Comparison of ENCODE assay signal across 20 cellular contexts in genomic region chr2:144341538-144341937, GRCh38.
"Had no signal": no experiment of that assay in that cellular context is flagged by ENCODE, and none has a peak within 500 bp of the region (broad histone marks: within the 10 kb centered on the region; RNA-seq: fewer than 3 reads in every experiment).

No MANE protein-coding gene starts in this region.

- H3K27ac ChIP-seq: esophagus muscularis mucosa, gastroesophageal sphincter, left ventricle myocardium inferior, neural progenitor cell, right lobe of liver, skin epidermis, transverse colon, uterus, WERI-Rb-1 had no signal

- H3K9me3 Mint-ChIP-seq: activated naive CD4-positive, alpha-beta T cell treated with anti-CD3 and anti-CD28 coated beads, Interleukin-2, amount 10 ng/mL, durations not matched to agents 7 days and 5 days; central memory CD8-positive, alpha-beta T cell had no signal

- H3K4me3 ChIP-seq: esophagus muscularis mucosa, gastroesophageal sphincter, left ventricle myocardium inferior, neural progenitor cell, right lobe of liver, skin epidermis, transverse colon, uterus had no signal

- ATAC-seq: gastroesophageal sphincter; naive thymus-derived CD4-positive, alpha-beta T cell; right lobe of liver had no signal

- H3K4me3 Mint-ChIP-seq: activated naive CD4-positive, alpha-beta T cell treated with anti-CD3 and anti-CD28 coated beads, Interleukin-2, amount 10 ng/mL, durations not matched to agents 7 days and 5 days; central memory CD8-positive, alpha-beta T cell; naive thymus-derived CD4-positive, alpha-beta T cell; neural progenitor cell had no signal

- DNase-seq: activated CD4-positive, alpha-beta T cell treated with anti-CD3 and anti-CD28 coated beads, Interleukin-2, amount 50 U/mL, for 48 hours; activated CD4-positive, CD25-positive, alpha-beta regulatory T cell treated with anti-CD3 and anti-CD28 coated beads, Interleukin-2, amount 50 U/mL, for 72 hours; activated naive CD4-positive, alpha-beta T cell treated with anti-CD3 and anti-CD28 coated beads, Interleukin-2, amount 10 ng/mL, durations not matched to agents 7 days and 5 days; effector memory CD4-positive, alpha-beta T cell; head of caudate nucleus; hypothalamus; left ventricle myocardium inferior; naive thymus-derived CD4-positive, alpha-beta T cell; posterior cingulate gyrus; right lobe of liver; stimulated activated CD4-positive, alpha-beta T cell treated with anti-CD3 and anti-CD28 coated beads, Interleukin-1b, Interleukin-23, amount 100 ng/mL, for 48 hours; T-helper 1 cell; transverse colon; uterus; WERI-Rb-1 had no signal

- H3K27ac Mint-ChIP-seq: activated naive CD4-positive, alpha-beta T cell treated with anti-CD3 and anti-CD28 coated beads, Interleukin-2, amount 10 ng/mL, durations not matched to agents 7 days and 5 days; naive thymus-derived CD4-positive, alpha-beta T cell; neural progenitor cell had no signal

- H3K4me1 Mint-ChIP-seq: activated naive CD4-positive, alpha-beta T cell treated with anti-CD3 and anti-CD28 coated beads, Interleukin-2, amount 10 ng/mL, durations not matched to agents 7 days and 5 days; neural progenitor cell had no signal

- H3K27me3 Mint-ChIP-seq: central memory CD8-positive, alpha-beta T cell; naive thymus-derived CD4-positive, alpha-beta T cell had no signal

- H3K36me3 Mint-ChIP-seq: neural progenitor cell had no signal
